In the genomic region with DNA sequence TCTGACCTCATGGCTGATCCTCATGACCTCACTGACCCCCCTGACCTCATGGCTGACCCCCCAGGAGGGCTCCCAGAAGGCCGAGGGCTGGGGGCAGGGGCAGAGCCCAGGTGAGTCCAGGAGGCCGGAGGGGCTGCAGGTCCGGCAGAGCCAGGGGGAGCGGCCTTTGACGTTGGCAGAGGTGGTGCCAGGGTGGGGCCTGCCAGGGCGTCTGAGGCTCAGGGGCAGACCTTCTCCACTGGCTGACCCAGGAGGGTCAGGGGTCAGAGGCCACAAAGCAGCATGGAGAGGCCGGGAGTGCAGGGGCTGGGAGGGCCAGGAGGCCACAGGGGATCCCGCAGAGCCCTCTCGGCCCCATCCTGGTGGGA, we compare ENCODE assay signal across 32 cellular contexts. TPM values are rescaled to one million over a fixed set of nuclear protein-coding genes. Genes with fewer than 3 reads are reported as not detected.
DNase-seq lines count a peak whose midpoint lies in the region; ATAC-seq, FAIRE-seq and TF ChIP-seq lines count a peak whose summit lies in the region.
"Had no signal": no experiment of that assay in that cellular context is flagged by ENCODE, and none has a peak within 500 bp of the region (broad histone marks: within the 10 kb centered on the region; RNA-seq: fewer than 3 reads in every experiment).

No MANE protein-coding gene starts in this region.

- H3K4me1 ChIP-seq in OCI-LY3 (ENCODE audit: low read length) (peaks cover 53% of the 10 kb centered on the region), small intestine (ENCODE audit: control insufficient read depth in 2 of 2, insufficient read depth in 1 of 2, low read depth in 1 of 2, low read length in 1 of 2) (no peaks in the 10 kb centered on the region), suprapubic skin (peaks cover 19% of the 10 kb centered on the region)
- H3K4me1 ChIP-seq: A549, BE2C, parathyroid adenoma had no signal

- H3K4me1 Mint-ChIP-seq in activated CD4-positive, alpha-beta T cell treated with anti-CD3 and anti-CD28 coated beads, Interleukin-2, amount 10 ng/mL, durations not matched to agents 24 days and 14 days = peaks cover 24% of the 10 kb centered on the region
- peaks cover 4% of the 10 kb centered on the region for H3K4me1 Mint-ChIP-seq in activated naive CD8-positive, alpha-beta T cell treated with anti-CD3 and anti-CD28 coated beads, Interleukin-2, amount 10 ng/mL, durations not matched to agents 7 days and 5 days
- H3K4me1 Mint-ChIP-seq: nephron had no signal

- H3K4me3 ChIP-seq in OCI-LY3 (ENCODE audit: low read length) (no peak overlapping the region), small intestine (ENCODE audit: low read depth in 1 of 2, low read length in 2 of 2) (no peak overlapping the region), suprapubic skin (no peak overlapping the region)
- H3K4me3 ChIP-seq: A549, esophagus squamous epithelium, MG63 had no signal

- TF ChIP-seq POLR2A in suprapubic skin (IDR thresholded peaks at IDR 0.05) = no peak

- peak overlapping the region; percentile 95 for H3K27ac Mint-ChIP-seq in activated CD4-positive, alpha-beta T cell treated with anti-CD3 and anti-CD28 coated beads, Interleukin-2, amount 10 ng/mL, durations not matched to agents 24 days and 14 days
- peak overlapping the region; percentile 91 for H3K27ac Mint-ChIP-seq in activated naive CD8-positive, alpha-beta T cell treated with anti-CD3 and anti-CD28 coated beads, Interleukin-2, amount 10 ng/mL, durations not matched to agents 7 days and 5 days
- H3K27ac Mint-ChIP-seq: HFFc6, nephron had no signal

- TF ChIP-seq CTCF in OCI-LY3 (IDR thresholded peaks at IDR 0.05; ENCODE audit: low read depth, low read length) (no peak), suprapubic skin (IDR thresholded peaks at IDR 0.05) (no peak)

- peaks cover 7% of the 10 kb centered on the region; the same call in 1 of the 2 replicates for H3K27me3 ChIP-seq in OCI-LY3 (ENCODE audit: low read depth, low read length)
- no peaks in the 10 kb centered on the region for H3K27me3 ChIP-seq in small intestine (ENCODE audit: control insufficient read depth in 2 of 2, insufficient read depth in 2 of 2, low read length in 2 of 2)
- H3K27me3 ChIP-seq in suprapubic skin = peaks cover 35% of the 10 kb centered on the region
- H3K27me3 ChIP-seq: BE2C, MG63 had no signal

- no peak overlapping the region for H3K27ac ChIP-seq in OCI-LY3 (ENCODE audit: low read length)
- peak overlapping the region; percentile 28 to 97 for H3K27ac ChIP-seq in small intestine (ENCODE audit: low read depth in 1 of 2, low read length in 1 of 2)
- H3K27ac ChIP-seq in suprapubic skin = no peak overlapping the region
- H3K27ac ChIP-seq: parathyroid adenoma had no signal

- H3K4me2 ChIP-seq in OCI-LY3 (ENCODE audit: low read length) = no peak overlapping the region
- H3K4me2 ChIP-seq: A549 had no signal

- H3K9me3 ChIP-seq in OCI-LY3 (ENCODE audit: insufficient read depth, low read length) (no peaks in the 10 kb centered on the region), small intestine (ENCODE audit: control insufficient read depth, low read depth) (no peaks in the 10 kb centered on the region), suprapubic skin (no peaks in the 10 kb centered on the region)
- H3K9me3 ChIP-seq: A549, BE2C, esophagus squamous epithelium, MG63 had no signal

- FAIRE-seq in small intestine (lab: Jason Lieb, UNC) = no peak
- FAIRE-seq: A549, bronchial epithelial cell, colon, frontal cortex, GM18507, TTC549 had no signal

- no peaks in the 10 kb centered on the region for H3K36me3 Mint-ChIP-seq in activated CD4-positive, alpha-beta T cell treated with anti-CD3 and anti-CD28 coated beads, Interleukin-2, amount 10 ng/mL, durations not matched to agents 24 days and 14 days (ENCODE audit: low read depth)
- H3K36me3 Mint-ChIP-seq in activated naive CD8-positive, alpha-beta T cell treated with anti-CD3 and anti-CD28 coated beads, Interleukin-2, amount 10 ng/mL, durations not matched to agents 7 days and 5 days = no peaks in the 10 kb centered on the region
- H3K36me3 Mint-ChIP-seq: IgD-negative memory B cell had no signal

- H3K9me3 Mint-ChIP-seq in activated CD4-positive, alpha-beta T cell treated with anti-CD3 and anti-CD28 coated beads, Interleukin-2, amount 10 ng/mL, durations not matched to agents 24 days and 14 days = no peaks in the 10 kb centered on the region
- no peaks in the 10 kb centered on the region for H3K9me3 Mint-ChIP-seq in activated naive CD8-positive, alpha-beta T cell treated with anti-CD3 and anti-CD28 coated beads, Interleukin-2, amount 10 ng/mL, durations not matched to agents 7 days and 5 days
- H3K9me3 Mint-ChIP-seq: HFFc6, IgD-negative memory B cell, nephron had no signal

- H2AFZ ChIP-seq in OCI-LY3 (ENCODE audit: low read depth, low read length) = no peak overlapping the region
- H2AFZ ChIP-seq: parathyroid adenoma had no signal

- H3K9ac ChIP-seq in OCI-LY3 (ENCODE audit: low read length) = peak overlapping the region; percentile 26; the same call in 1 of the 2 replicates
- H3K9ac ChIP-seq: parathyroid adenoma had no signal

- POLR2A ChIA-PET in activated naive CD8-positive, alpha-beta T cell treated with anti-CD3 and anti-CD28 coated beads, Interleukin-2, amount 10 ng/mL, durations not matched to agents 7 days and 5 days (lab: Charles Lee) = no interaction called here

- H4K20me1 ChIP-seq in OCI-LY3 (ENCODE audit: insufficient read depth, low read length) = no peaks in the 10 kb centered on the region

- 54 to 73% (median 72%) methylated on average over 9 of the region's 9 CpGs for WGBS in small intestine, 3 donors
- no CpG with 5 or more reads among the region's 9 CpGs for WGBS in suprapubic skin

- H3K4me3 Mint-ChIP-seq in activated CD4-positive, alpha-beta T cell treated with anti-CD3 and anti-CD28 coated beads, Interleukin-2, amount 10 ng/mL, durations not matched to agents 24 days and 14 days = peak overlapping the region; percentile 55
- H3K4me3 Mint-ChIP-seq in activated naive CD8-positive, alpha-beta T cell treated with anti-CD3 and anti-CD28 coated beads, Interleukin-2, amount 10 ng/mL, durations not matched to agents 7 days and 5 days = no peak overlapping the region
- H3K4me3 Mint-ChIP-seq: HFFc6 had no signal

- no peak for TF ChIP-seq EP300 in suprapubic skin (IDR thresholded peaks at IDR 0.05)

- intact Hi-C loops in activated CD4-positive, alpha-beta T cell treated with anti-CD3 and anti-CD28 coated beads, Interleukin-2, amount 10 ng/mL, durations not matched to agents 24 days and 14 days (cut with micrococcal nuclease) = no loop called here
- intact Hi-C loops in sciatic nerve (cut with DNase I) = no loop called here

- H3K79me2 ChIP-seq in OCI-LY3 (ENCODE audit: low read length) = no peaks in the 10 kb centered on the region
- H3K79me2 ChIP-seq: parathyroid adenoma had no signal

- ATAC-seq in activated naive CD8-positive, alpha-beta T cell treated with anti-CD3 and anti-CD28 coated beads, Interleukin-2, amount 10 ng/mL, durations not matched to agents 7 days and 5 days (ENCODE audit: low read depth) = no peak
- ATAC-seq in sciatic nerve = no peak
- ATAC-seq: A549 had no signal

- H3K36me3 ChIP-seq in OCI-LY3 (replicated peaks; ENCODE audit: low read depth, low read length) (no peaks in the 10 kb centered on the region), small intestine (ENCODE audit: control insufficient read depth in 2 of 2, insufficient read depth in 2 of 2, low read length in 2 of 2) (no peaks in the 10 kb centered on the region), suprapubic skin (no peaks in the 10 kb centered on the region)
- H3K36me3 ChIP-seq: BE2C, esophagus squamous epithelium, MG63 had no signal

- no peak for DNase-seq in activated CD4-positive, alpha-beta T cell treated with anti-CD3 and anti-CD28 coated beads, Interleukin-2, amount 10 ng/mL, durations not matched to agents 24 days and 14 days
- no peak for DNase-seq in activated CD4-positive, alpha-beta T cell treated with anti-CD3 and anti-CD28 coated beads, Interleukin-2, amount 50 U/mL, for 48 hours
- no peak for DNase-seq in activated naive CD8-positive, alpha-beta T cell treated with anti-CD3 and anti-CD28 coated beads, Interleukin-2, amount 10 ng/mL, durations not matched to agents 7 days and 5 days
- DNase-seq in small intestine (no peak), sciatic nerve (ENCODE audit: low spot score) (no peak), suprapubic skin (ENCODE audit: low spot score in 2 of 2) (no peak)
- no peak for DNase-seq in stimulated activated CD4-positive, alpha-beta T cell treated with anti-CD3 and anti-CD28 coated beads, Interleukin-4, amount 100 ng/mL, for 1 hour
- DNase-seq: activated CD8-positive, alpha-beta memory T cell treated with anti-CD3 and anti-CD28 coated beads, Interleukin-2, amount 50 U/mL, for 4 hours; activated gamma-delta T cell treated with Interleukin-2 at 50 U/mL for 16 hours; BE2C; COR-L47; esophagus squamous epithelium; GDM1; HFFc6; mesenchymal stem cell; MG63; NCI-H1417 treated with DMSO at 0.1 percent for 48 hours; OCI-M1; right cardiac atrium; Right ventricle myocardium superior; substantia nigra had no signal

- H3K27me3 Mint-ChIP-seq in activated CD4-positive, alpha-beta T cell treated with anti-CD3 and anti-CD28 coated beads, Interleukin-2, amount 10 ng/mL, durations not matched to agents 24 days and 14 days = no peaks in the 10 kb centered on the region
- no peaks in the 10 kb centered on the region for H3K27me3 Mint-ChIP-seq in activated naive CD8-positive, alpha-beta T cell treated with anti-CD3 and anti-CD28 coated beads, Interleukin-2, amount 10 ng/mL, durations not matched to agents 7 days and 5 days
- H3K27me3 Mint-ChIP-seq: IgD-negative memory B cell had no signal

RNA-seq across cellular contexts. Expression of a gene that starts 28.1 kb away (rescaled TPM):
- total RNA-seq in activated CD4-positive, alpha-beta T cell treated with anti-CD3 and anti-CD28 coated beads, Interleukin-2, amount 10 ng/mL, durations not matched to agents 24 days and 14 days = not detected in 2 replicates
- not detected for total RNA-seq in activated naive CD8-positive, alpha-beta T cell treated with anti-CD3 and anti-CD28 coated beads, Interleukin-2, amount 10 ng/mL, durations not matched to agents 7 days and 5 days
- under 1 TPM in 1 of 3 donors, not detected in 2; 0.36 TPM for polyA plus RNA-seq in small intestine
- total RNA-seq in sciatic nerve (0.71 TPM), suprapubic skin (not detected)
- total RNA-seq: bronchial epithelial cell, frontal cortex, HFFc6, NCI-H460, right cardiac atrium had no signal
- polyA plus RNA-seq: A549, IgD-negative memory B cell had no signal

RNA-seq across cellular contexts. Expression of a gene that starts 29.6 kb away (rescaled TPM):
- 24.5 and 28.0 TPM in 2 replicates for total RNA-seq in activated CD4-positive, alpha-beta T cell treated with anti-CD3 and anti-CD28 coated beads, Interleukin-2, amount 10 ng/mL, durations not matched to agents 24 days and 14 days
- 10 to 100 TPM; 22.7 to 23.0 TPM for total RNA-seq in activated naive CD8-positive, alpha-beta T cell treated with anti-CD3 and anti-CD28 coated beads, Interleukin-2, amount 10 ng/mL, durations not matched to agents 7 days and 5 days
- polyA plus RNA-seq in small intestine = 10 to 100 TPM; 12.4 to 19.0 (median 12.7) TPM
- total RNA-seq in sciatic nerve (12.0 TPM), suprapubic skin (10 to 100 TPM; 12.8 to 48.4 (median 19.7) TPM)

Comparison
In these comparisons a context has a peak if more than half of its experiments do, and no peak if none do; other contexts are left out.
1. H3K27ac ChIP-seq: peak in small intestine (2 of 2); none in OCI-LY3 (single experiment) and suprapubic skin (single experiment).